ENCODE assay signal across 10 cellular contexts in genomic region chr3:41681479-41681878, GRCh38.
DNase-seq lines count a peak whose midpoint lies in the region; ATAC-seq and TF ChIP-seq lines count a peak whose summit lies in the region.
"Had no signal": no experiment of that assay in that cellular context is flagged by ENCODE, and none has a peak within 500 bp of the region (broad histone marks: within the 10 kb centered on the region; RNA-seq: fewer than 3 reads in every experiment).

No MANE protein-coding gene starts in this region.

- no peaks in the 10 kb centered on the region for H3K9me3 Mint-ChIP-seq in activated T-cell treated with anti-CD3 and anti-CD28 coated beads, Interleukin-2, amount 50 U/mL, for 24 hours

- H3K4me1 ChIP-seq in breast epithelium (no peaks in the 10 kb centered on the region), lung (ENCODE audit: control insufficient read depth in 2 of 2, insufficient read depth in 2 of 2, low read length in 2 of 2) (peaks cover 0 to 8% of the 10 kb centered on the region in 2 donors)

- no peaks in the 10 kb centered on the region for H3K9me3 ChIP-seq in breast epithelium
- H3K9me3 ChIP-seq in lung (ENCODE audit: control insufficient read depth in 2 of 2, insufficient read depth in 1 of 2, low read length in 1 of 2), result peaks cover 0 to 2% of the 10 kb centered on the region in 2 donors
- H3K9me3 ChIP-seq: tibial nerve had no signal

- no peaks in the 10 kb centered on the region for H3K27me3 ChIP-seq in breast epithelium
- no peaks in the 10 kb centered on the region for H3K27me3 ChIP-seq in lung (ENCODE audit: control insufficient read depth, insufficient read depth)
- H3K27me3 ChIP-seq: tibial nerve had no signal

- peaks cover 1% of the 10 kb centered on the region for H3K4me1 Mint-ChIP-seq in activated T-cell treated with anti-CD3 and anti-CD28 coated beads, Interleukin-2, amount 50 U/mL, for 24 hours (ENCODE audit: low read depth)

- no peak for TF ChIP-seq POLR2A in breast epithelium (IDR thresholded peaks at IDR 0.05)

- TF ChIP-seq CTCF in breast epithelium (IDR thresholded peaks at IDR 0.05) (no peak), lung (IDR thresholded peaks at IDR 0.05; ENCODE audit: control extremely low read depth, extremely low read depth) (no peak)

- H3K36me3 ChIP-seq in breast epithelium, result no peaks in the 10 kb centered on the region
- no peaks in the 10 kb centered on the region for H3K36me3 ChIP-seq in lung (ENCODE audit: control insufficient read depth in 2 of 2, insufficient read depth in 2 of 2, low read length in 2 of 2)
- H3K36me3 ChIP-seq: tibial nerve had no signal

- 52 to 82% methylated on average over 3 of the region's 3 CpGs for WGBS in lung, 2 donors

- DNase-seq in COLO829 (ENCODE audit: low spot score), result peak; percentile 16
- DNase-seq in NCI-H187 treated with DMSO at 0.1 percent for 48 hours (lab: John Stamatoyannopoulos, UW), result peak; percentile 41
- DNase-seq in breast epithelium (ENCODE audit: low spot score in 2 of 2), result peak in 1 of 2 donors; percentile 51
- DNase-seq in lung (ENCODE audit: low spot score), result peak; percentile 38
- no peak for DNase-seq in activated T-cell treated with anti-CD3 and anti-CD28 coated beads, Interleukin-2, amount 50 U/mL, for 24 hours
- no peak for DNase-seq in NCI-H146 treated with DMSO at 0.1 percent for 48 hours (lab: John Stamatoyannopoulos, UW; ENCODE audit: unreplicated experiment)
- DNase-seq: NCI-H524 treated with DMSO at 0.1 percent for 48 hours had no signal

- no peaks in the 10 kb centered on the region for H3K27me3 Mint-ChIP-seq in activated T-cell treated with anti-CD3 and anti-CD28 coated beads, Interleukin-2, amount 50 U/mL, for 24 hours

- H3K27ac ChIP-seq in breast epithelium (peak overlapping the region; percentile 23 to 54), lung (ENCODE audit: low read depth in 1 of 2, low read length in 1 of 2) (no peak overlapping the region)
- H3K27ac ChIP-seq: tibial nerve had no signal

- intact Hi-C loops in breast epithelium (cut with DNase I; ENCODE audit: low total_unique reads), result no loop called here

- H3K27ac Mint-ChIP-seq in activated T-cell treated with anti-CD3 and anti-CD28 coated beads, Interleukin-2, amount 50 U/mL, for 24 hours, result no peak overlapping the region

- H3K4me3 ChIP-seq in breast epithelium (no peak overlapping the region), lung (no peak overlapping the region)
- H3K4me3 ChIP-seq: tibial nerve had no signal

- ATAC-seq in lung (ENCODE audit: insufficient read depth, low FRiP score), result peak; percentile 34
- no peak for ATAC-seq in GM18511 (IDR thresholded peaks at IDR 0.05; ENCODE audit: unreplicated experiment)
- ATAC-seq in GM21526 (IDR thresholded peaks at IDR 0.05; ENCODE audit: low FRiP score, unreplicated experiment), result no peak

- no peak overlapping the region for H3K4me3 Mint-ChIP-seq in activated T-cell treated with anti-CD3 and anti-CD28 coated beads, Interleukin-2, amount 50 U/mL, for 24 hours

- peaks cover 21% of the 10 kb centered on the region for H3K36me3 Mint-ChIP-seq in activated T-cell treated with anti-CD3 and anti-CD28 coated beads, Interleukin-2, amount 50 U/mL, for 24 hours (ENCODE audit: low read depth)

Comparison
In these comparisons a context has a peak if more than half of its experiments do, and no peak if none do; other contexts are left out.
1. DNase-seq: peak in COLO829 (single experiment), NCI-H187 treated with DMSO at 0.1 percent for 48 hours (single experiment) and lung (single experiment); none in activated T-cell treated with anti-CD3 and anti-CD28 coated beads, Interleukin-2, amount 50 U/mL, for 24 hours (single experiment) and NCI-H146 treated with DMSO at 0.1 percent for 48 hours (single experiment).
2. H3K27ac ChIP-seq: peak in breast epithelium (2 of 2); none in lung (0 of 2).